In the genomic region with DNA sequence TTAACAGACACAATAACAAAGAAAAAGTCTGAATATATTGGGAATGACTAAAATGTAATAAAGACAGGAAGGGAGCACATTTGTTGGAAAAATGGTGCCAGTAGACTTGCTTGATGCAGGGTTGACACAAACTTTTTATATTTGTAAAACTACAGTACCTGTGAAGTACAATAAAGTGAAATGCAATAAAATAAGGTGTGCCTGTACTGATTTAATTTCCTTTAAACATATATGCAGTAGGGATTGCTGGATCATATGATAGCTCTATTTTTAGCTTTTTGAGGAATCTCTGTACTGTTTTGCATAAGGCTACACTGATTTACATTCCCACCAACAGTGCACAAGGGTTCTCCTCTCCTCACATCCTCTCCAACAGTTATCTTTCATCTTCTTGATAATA, we compare ENCODE assay signal across 8 cellular contexts. TPM values are rescaled to one million over a fixed set of nuclear protein-coding genes. Genes with fewer than 3 reads are reported as not detected.
"Had no signal": no experiment of that assay in that cellular context is flagged by ENCODE, and none has a peak within 500 bp of the region (broad histone marks: within the 10 kb centered on the region; RNA-seq: fewer than 3 reads in every experiment).

No MANE protein-coding gene starts in this region.

- DNase-seq: IMR-90, KBM-7, KG1 had no signal

- H3K27ac ChIP-seq: HL-60 had no signal

- H3K4me3 ChIP-seq: K562 had no signal

- ATAC-seq: HepG2, K562 had no signal

RNA-seq across cellular contexts. Expression of gene GLYATL2, which starts 12.3 kb away (rescaled TPM):
- total RNA-seq: HepG2, HT-29, K562 had no signal
- polyA plus RNA-seq: HepG2, IgD-negative memory B cell, K562 had no signal
